ENCODE assay signal across 10 cellular contexts in the genomic region with DNA sequence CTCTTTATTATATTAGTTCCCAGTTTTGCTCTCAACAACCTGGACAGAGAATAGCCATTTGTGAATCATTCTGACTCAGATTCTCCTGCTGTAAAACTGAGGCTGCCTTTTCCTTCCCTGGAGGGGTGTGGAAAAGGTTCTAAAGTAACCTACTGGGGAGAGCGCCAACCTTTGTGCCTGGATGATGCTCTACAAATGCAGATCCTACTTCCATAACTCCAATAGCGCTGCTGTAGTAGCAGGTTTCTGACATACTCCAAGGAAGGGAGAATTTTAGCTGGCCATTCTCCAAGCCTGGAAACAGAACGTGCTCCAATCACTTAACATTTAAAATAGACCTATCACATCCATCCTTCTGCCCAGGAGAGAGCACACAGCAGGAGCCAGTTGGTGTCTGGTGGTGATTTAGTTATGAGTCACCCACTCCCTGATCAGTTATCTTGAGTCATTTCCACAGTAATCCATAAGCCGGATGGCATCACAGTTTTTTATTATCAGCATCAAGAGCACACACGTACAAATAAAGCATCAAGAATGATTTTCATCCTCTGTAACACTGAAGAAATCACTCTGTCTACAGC. TPM values are rescaled to one million over a fixed set of nuclear protein-coding genes. Genes with fewer than 3 reads are reported as not detected.
DNase-seq lines count a peak whose midpoint lies in the region; ATAC-seq and TF ChIP-seq lines count a peak whose summit lies in the region.
"Had no signal": no experiment of that assay in that cellular context is flagged by ENCODE, and none has a peak within 500 bp of the region (broad histone marks: within the 10 kb centered on the region; RNA-seq: fewer than 3 reads in every experiment).

No MANE protein-coding gene starts in this region.

- H3K4me3 Mint-ChIP-seq in activated T-cell treated with anti-CD3 and anti-CD28 coated beads, Interleukin-2, amount 50 U/mL, for 4 hours: no peak overlapping the region
- H3K4me3 Mint-ChIP-seq in stimulated activated effector memory CD8-positive, alpha-beta T cell treated with anti-CD3 and anti-CD28 coated beads, Interleukin-12 subunit alpha, Interleukin-12 subunit beta, amount 100 ng/mL, for 72 hours: no peak overlapping the region
- H3K4me3 Mint-ChIP-seq in T-helper 2 cell treated with Interferon-gamma antibody and Interleukin-4, amounts not matched to agents 5 μg/mL and 100 μg/mL, for 36 hours: no peak overlapping the region
- H3K4me3 Mint-ChIP-seq: activated naive CD4-positive, alpha-beta T cell treated with anti-CD3 and anti-CD28 coated beads, Interleukin-2, amount 50 U/mL, for 24 hours; CD4-positive, CD25-positive, alpha-beta regulatory T cell had no signal

- DNase-seq in activated T-cell treated with anti-CD3 and anti-CD28 coated beads, Interleukin-2, amount 50 U/mL, for 4 hours: no peak
- no peak for DNase-seq in activated T-cell treated with anti-CD3 and anti-CD28 coated beads, Interleukin-2, amount 50 U/mL, for 48 hours
- DNase-seq in OCI-M1 (lab: John Stamatoyannopoulos, UW) (peak; percentile 16), erythroblast (lab: John Stamatoyannopoulos, UW) (peak; percentile 3 to 16), GM13976 (ENCODE audit: low spot score) (no peak)
- DNase-seq in stimulated activated effector memory CD8-positive, alpha-beta T cell treated with anti-CD3 and anti-CD28 coated beads, Interleukin-12 subunit alpha, Interleukin-12 subunit beta, amount 100 ng/mL, for 72 hours (ENCODE audit: low spot score in 2 of 2): no peak
- DNase-seq in T-helper 2 cell treated with Interferon-gamma antibody and Interleukin-4, amounts not matched to agents 5 μg/mL and 100 μg/mL, for 36 hours (ENCODE audit: low spot score): no peak

- H3K36me3 Mint-ChIP-seq in activated T-cell treated with anti-CD3 and anti-CD28 coated beads, Interleukin-2, amount 50 U/mL, for 4 hours (ENCODE audit: insufficient read depth): no peaks in the 10 kb centered on the region
- H3K36me3 Mint-ChIP-seq in stimulated activated effector memory CD8-positive, alpha-beta T cell treated with anti-CD3 and anti-CD28 coated beads, Interleukin-12 subunit alpha, Interleukin-12 subunit beta, amount 100 ng/mL, for 72 hours: no peaks in the 10 kb centered on the region
- no peaks in the 10 kb centered on the region for H3K36me3 Mint-ChIP-seq in T-helper 2 cell treated with Interferon-gamma antibody and Interleukin-4, amounts not matched to agents 5 μg/mL and 100 μg/mL, for 36 hours (ENCODE audit: low read depth)
- H3K36me3 Mint-ChIP-seq: activated naive CD4-positive, alpha-beta T cell treated with anti-CD3 and anti-CD28 coated beads, Interleukin-2, amount 50 U/mL, for 24 hours; CD4-positive, CD25-positive, alpha-beta regulatory T cell had no signal

- H3K9me3 Mint-ChIP-seq in activated T-cell treated with anti-CD3 and anti-CD28 coated beads, Interleukin-2, amount 50 U/mL, for 4 hours: no peaks in the 10 kb centered on the region
- H3K9me3 Mint-ChIP-seq in stimulated activated effector memory CD8-positive, alpha-beta T cell treated with anti-CD3 and anti-CD28 coated beads, Interleukin-12 subunit alpha, Interleukin-12 subunit beta, amount 100 ng/mL, for 72 hours: no peaks in the 10 kb centered on the region
- no peaks in the 10 kb centered on the region for H3K9me3 Mint-ChIP-seq in T-helper 2 cell treated with Interferon-gamma antibody and Interleukin-4, amounts not matched to agents 5 μg/mL and 100 μg/mL, for 36 hours
- H3K9me3 Mint-ChIP-seq: activated naive CD4-positive, alpha-beta T cell treated with anti-CD3 and anti-CD28 coated beads, Interleukin-2, amount 50 U/mL, for 24 hours; CD4-positive, CD25-positive, alpha-beta regulatory T cell had no signal

- H3K27me3 Mint-ChIP-seq in activated T-cell treated with anti-CD3 and anti-CD28 coated beads, Interleukin-2, amount 50 U/mL, for 4 hours (ENCODE audit: low read depth): peaks cover 9% of the 10 kb centered on the region
- H3K27me3 Mint-ChIP-seq in T-helper 2 cell treated with Interferon-gamma antibody and Interleukin-4, amounts not matched to agents 5 μg/mL and 100 μg/mL, for 36 hours (ENCODE audit: low read depth): peaks cover 10% of the 10 kb centered on the region

- TF ChIP-seq POLR2A in erythroblast (IDR thresholded peaks at IDR 0.05; ENCODE audit: low read length): no peak

- no peaks in the 10 kb centered on the region for H3K4me1 Mint-ChIP-seq in activated T-cell treated with anti-CD3 and anti-CD28 coated beads, Interleukin-2, amount 50 U/mL, for 4 hours (ENCODE audit: low read depth)
- peaks cover 5% of the 10 kb centered on the region for H3K4me1 Mint-ChIP-seq in stimulated activated effector memory CD8-positive, alpha-beta T cell treated with anti-CD3 and anti-CD28 coated beads, Interleukin-12 subunit alpha, Interleukin-12 subunit beta, amount 100 ng/mL, for 72 hours
- H3K4me1 Mint-ChIP-seq in T-helper 2 cell treated with Interferon-gamma antibody and Interleukin-4, amounts not matched to agents 5 μg/mL and 100 μg/mL, for 36 hours (ENCODE audit: low read depth): no peaks in the 10 kb centered on the region
- H3K4me1 Mint-ChIP-seq: activated naive CD4-positive, alpha-beta T cell treated with anti-CD3 and anti-CD28 coated beads, Interleukin-2, amount 50 U/mL, for 24 hours; CD4-positive, CD25-positive, alpha-beta regulatory T cell had no signal

- in situ Hi-C loops in GM13976 (cut with MboI; ENCODE audit: low sequenced_read_pairs, unreplicated experiment): no loop called here

- ATAC-seq in activated T-cell treated with anti-CD3 and anti-CD28 coated beads, Interleukin-2, amount 50 U/mL, for 4 hours: peak; percentile 21 to 63
- ATAC-seq in stimulated activated effector memory CD8-positive, alpha-beta T cell treated with anti-CD3 and anti-CD28 coated beads, Interleukin-12 subunit alpha, Interleukin-12 subunit beta, amount 100 ng/mL, for 72 hours: peak; percentile 85
- no peak for ATAC-seq in HG03175 (IDR thresholded peaks at IDR 0.05; ENCODE audit: unreplicated experiment)

- H3K27ac Mint-ChIP-seq in stimulated activated effector memory CD8-positive, alpha-beta T cell treated with anti-CD3 and anti-CD28 coated beads, Interleukin-12 subunit alpha, Interleukin-12 subunit beta, amount 100 ng/mL, for 72 hours: no peak overlapping the region
- H3K27ac Mint-ChIP-seq in T-helper 2 cell treated with Interferon-gamma antibody and Interleukin-4, amounts not matched to agents 5 μg/mL and 100 μg/mL, for 36 hours: no peak overlapping the region
- H3K27ac Mint-ChIP-seq: activated naive CD4-positive, alpha-beta T cell treated with anti-CD3 and anti-CD28 coated beads, Interleukin-2, amount 50 U/mL, for 24 hours; CD4-positive, CD25-positive, alpha-beta regulatory T cell had no signal

- no peak for TF ChIP-seq CTCF in GM13976 (IDR thresholded peaks at IDR 0.05; ENCODE audit: borderline replicate concordance, control extremely low read depth, extremely low read depth, insufficient read depth, missing control alignments)

RNA-seq across cellular contexts. Expression of a gene that starts 38.3 kb away (rescaled TPM):
- total RNA-seq in activated T-cell treated with anti-CD3 and anti-CD28 coated beads, Interleukin-2, amount 50 U/mL, for 4 hours: under 1 TPM in 2 of 3 donors, not detected in 1; 0.03 to 0.08 TPM

Comparison
In these comparisons a context has a peak if more than half of its experiments do, and no peak if none do; other contexts are left out.
1. DNase-seq: peak in OCI-M1 (single experiment) and erythroblast (2 of 2); none in activated T-cell treated with anti-CD3 and anti-CD28 coated beads, Interleukin-2, amount 50 U/mL, for 4 hours (single experiment), activated T-cell treated with anti-CD3 and anti-CD28 coated beads, Interleukin-2, amount 50 U/mL, for 48 hours (0 of 2), stimulated activated effector memory CD8-positive, alpha-beta T cell treated with anti-CD3 and anti-CD28 coated beads, Interleukin-12 subunit alpha, Interleukin-12 subunit beta, amount 100 ng/mL, for 72 hours (0 of 2), T-helper 2 cell treated with Interferon-gamma antibody and Interleukin-4, amounts not matched to agents 5 μg/mL and 100 μg/mL, for 36 hours (single experiment) and GM13976 (single experiment).